Comparison of ENCODE assay signal across 8 cellular contexts in the genomic region with DNA sequence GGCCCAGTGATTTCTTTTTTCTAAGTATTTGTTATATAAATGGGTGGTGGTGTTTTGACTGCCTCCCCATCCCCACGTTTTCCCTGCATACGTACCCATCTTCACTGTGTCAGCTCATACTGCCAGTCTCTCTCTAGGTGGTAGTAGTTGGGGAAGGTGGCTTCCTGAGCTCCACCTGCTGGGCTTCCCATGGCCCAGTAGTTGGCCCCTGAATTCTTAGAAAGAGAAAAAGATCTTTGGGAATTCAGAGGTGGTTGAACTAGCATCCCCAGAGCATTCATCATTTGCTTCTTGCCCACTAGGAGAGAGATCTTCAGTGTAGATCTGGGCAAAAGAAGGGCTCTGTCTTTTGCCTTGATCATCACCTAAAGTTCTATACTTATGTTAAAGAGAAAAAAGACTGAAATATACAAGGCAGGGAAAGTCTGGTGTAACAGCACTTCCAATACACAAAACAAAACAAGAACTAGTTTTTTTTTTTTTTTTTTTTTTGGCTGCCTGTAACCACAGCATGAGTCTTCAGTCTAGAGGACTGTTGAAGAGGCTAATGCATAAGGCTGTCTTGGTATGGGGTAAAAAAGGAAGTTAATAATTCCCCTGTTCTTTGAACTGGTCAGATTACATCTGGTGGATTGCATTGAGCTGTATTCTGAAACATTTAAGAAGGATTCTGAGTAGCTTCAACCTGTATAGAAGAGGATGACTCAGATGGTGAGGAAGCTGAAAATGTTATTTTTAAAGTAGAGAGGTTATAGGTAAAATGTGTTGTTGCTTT.
DNase-seq lines count a peak whose midpoint lies in the region; ATAC-seq, FAIRE-seq and TF ChIP-seq lines count a peak whose summit lies in the region.

No MANE protein-coding gene starts in this region.

- no peak for TF ChIP-seq CTCF in GM06990 (IDR thresholded peaks at IDR 0.05; ENCODE audit: insufficient read depth, low read length, poor library complexity, severe bottlenecking)
- peak; percentile 54 for TF ChIP-seq CTCF in endodermal cell (conservative IDR thresholded peaks at IDR 0.05)
- no peak for TF ChIP-seq CTCF in type B pancreatic cell (conservative IDR thresholded peaks at IDR 0.05)

- H3K27me3 ChIP-seq in GM06990 (replicated peaks; ENCODE audit: control insufficient read depth, insufficient read depth, low read length) (no peaks in the 10 kb centered on the region), endodermal cell (ENCODE audit: control insufficient read depth, insufficient read depth, low read length, poor library complexity, severe bottlenecking) (no peaks in the 10 kb centered on the region)

- no peak overlapping the region for H3K9ac ChIP-seq in endodermal cell (ENCODE audit: extremely low read depth, low read length, poor library complexity, severe bottlenecking)

- H3K36me3 ChIP-seq in GM06990 (ENCODE audit: control insufficient read depth, insufficient read depth, low read length) (no peaks in the 10 kb centered on the region), endodermal cell (ENCODE audit: control insufficient read depth, insufficient read depth, low read length) (no peaks in the 10 kb centered on the region)

- no peaks in the 10 kb centered on the region for H3K27me3 Mint-ChIP-seq in endodermal cell (ENCODE audit: insufficient read depth)
- no peaks in the 10 kb centered on the region for H3K27me3 Mint-ChIP-seq in type B pancreatic cell

- H3K4me1 Mint-ChIP-seq in endodermal cell (peaks cover 7% of the 10 kb centered on the region), type B pancreatic cell (ENCODE audit: unreplicated experiment) (no peaks in the 10 kb centered on the region)

- TF ChIP-seq POLR2A in GM12891 (IDR thresholded peaks at IDR 0.05; ENCODE audit: low read depth, low read length): no peak

- peak; percentile 23 for DNase-seq in GM06990 (ENCODE audit: extremely low read depth, insufficient read length)
- peak; percentile 52 for DNase-seq in endodermal cell
- DNase-seq in anterior cingulate cortex (lab: John Stamatoyannopoulos, UW): no peak
- no peak for DNase-seq in type B pancreatic cell (ENCODE audit: extremely low spot score, unreplicated experiment)
- no peak for DNase-seq in activated CD8-positive, alpha-beta memory T cell treated with anti-CD3 and anti-CD28 coated beads, Interleukin-2, amount 50 U/mL, for 4 hours
- DNase-seq in GM12891 (ENCODE audit: insufficient read length, low spot score): no peak

- no peaks in the 10 kb centered on the region for H3K36me3 Mint-ChIP-seq in endodermal cell (ENCODE audit: low read depth)
- H3K36me3 Mint-ChIP-seq in type B pancreatic cell: no peaks in the 10 kb centered on the region

- H3K4me3 ChIP-seq in GM06990 (replicated peaks; ENCODE audit: low read depth, low read length) (no peak overlapping the region), endodermal cell (ENCODE audit: low read length) (no peak overlapping the region)

- H3K4me1 ChIP-seq in endodermal cell (ENCODE audit: control insufficient read depth, insufficient read depth, low read length): no peaks in the 10 kb centered on the region

- no peak overlapping the region for H3K4me3 Mint-ChIP-seq in endodermal cell
- no peak overlapping the region for H3K4me3 Mint-ChIP-seq in type B pancreatic cell

- no peaks in the 10 kb centered on the region for H3K9me3 Mint-ChIP-seq in endodermal cell
- no peaks in the 10 kb centered on the region for H3K9me3 Mint-ChIP-seq in type B pancreatic cell

- WGBS in endodermal cell (ENCODE audit: insufficient coverage in 1 of 2, insufficient read length in 1 of 2), 2 experiments: 86% methylated on average over 2 of the region's 2 CpGs; no CpG with 5 or more reads in 1 of the 2 experiments

- H3K27ac Mint-ChIP-seq in endodermal cell (no peak overlapping the region), type B pancreatic cell (no peak overlapping the region)

- no peak overlapping the region for H3K27ac ChIP-seq in endodermal cell (ENCODE audit: low read depth, low read length)

- FAIRE-seq in GM12891 (lab: Jason Lieb, UNC): no peak

- peak; percentile 94 for ATAC-seq in GM21447 (IDR thresholded peaks at IDR 0.05; ENCODE audit: unreplicated experiment)
- peak; percentile 90 for ATAC-seq in HG03460 (IDR thresholded peaks at IDR 0.05; ENCODE audit: unreplicated experiment)

- no peaks in the 10 kb centered on the region for H3K9me3 ChIP-seq in endodermal cell (ENCODE audit: control insufficient read depth, low read length)

TF ChIP-seq in GM12891, 5 proteins besides CTCF, POLR2A, EP300 and RAD21:
- no peak for TF ChIP-seq POLR2AphosphoS5 (IDR thresholded peaks at IDR 0.05; ENCODE audit: low read depth, low read length)
- TF ChIP-seq TAF1 (IDR thresholded peaks at IDR 0.05; ENCODE audit: low read depth, low read length): no peak
- no peak for TF ChIP-seq POU2F2 (IDR thresholded peaks at IDR 0.05; ENCODE audit: low read depth, low read length)
- no peak for TF ChIP-seq PAX5 (IDR thresholded peaks at IDR 0.05; ENCODE audit: insufficient read depth, low read length, severe bottlenecking)
- no peak for TF ChIP-seq SPI1 (IDR thresholded peaks at IDR 0.05; ENCODE audit: low read depth, low read length)

Comparison
In these comparisons a context has a peak if more than half of its experiments do, and no peak if none do; other contexts are left out.
1. DNase-seq: peak in GM06990 (single experiment) and endodermal cell (single experiment); none in anterior cingulate cortex (0 of 58), type B pancreatic cell (single experiment), activated CD8-positive, alpha-beta memory T cell treated with anti-CD3 and anti-CD28 coated beads, Interleukin-2, amount 50 U/mL, for 4 hours (single experiment) and GM12891 (single experiment).